In the genomic region with DNA sequence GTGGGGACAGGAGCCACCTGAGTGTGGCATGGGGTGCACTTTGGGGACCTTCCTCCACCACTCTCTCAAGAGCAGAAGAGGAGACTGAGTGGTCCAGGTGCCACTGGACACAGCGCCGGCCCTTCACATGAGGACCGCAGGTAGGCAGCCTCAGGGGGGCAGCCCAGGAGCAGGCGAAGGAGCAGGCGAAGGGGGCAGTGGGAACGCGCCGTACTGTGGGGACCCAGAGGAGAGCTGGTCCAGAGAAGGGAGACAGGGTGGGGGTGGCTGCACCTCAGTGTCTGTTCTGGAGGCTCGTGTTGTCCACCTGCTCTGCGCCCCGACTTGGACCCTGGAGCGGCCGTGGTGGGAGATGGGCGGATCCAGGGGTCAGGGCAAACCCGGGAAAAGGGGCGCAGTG, we compare ENCODE assay signal across 34 cellular contexts.
"Had no signal": no experiment of that assay in that cellular context is flagged by ENCODE, and none has a peak within 500 bp of the region (broad histone marks: within the 10 kb centered on the region; RNA-seq: fewer than 3 reads in every experiment).

No MANE protein-coding gene starts in this region.

- H3K9me3 ChIP-seq: MG63 had no signal

- H3K27me3 ChIP-seq: MG63 had no signal

- DNase-seq: Karpas-422, Kasumi-1, MG63, MM.1S, MV-4-11, NCI-H1048, NCI-H1092, NCI-H1092 treated with DMSO at 0.1 percent for 48 hours, NCI-H1105, NCI-H1105 treated with DMSO at 0.1 percent for 48 hours, NCI-H1417, NCI-H1417 treated with DMSO at 0.1 percent for 48 hours, NCI-H1436, NCI-H1436 treated with DMSO at 0.1 percent for 48 hours, NCI-H146, NCI-H1694, NCI-H1694 treated with DMSO at 0.1 percent for 48 hours, NCI-H187, NCI-H187 treated with DMSO at 0.1 percent for 48 hours, NCI-H1930, NCI-H2029, NCI-H2029 treated with DMSO at 0.1 percent for 48 hours, NCI-H2081, NCI-H2081 treated with DMSO at 0.1 percent for 48 hours, NCI-H2107, NCI-H2171, NCI-H2171 treated with DMSO at 0.1 percent for 48 hours, NCI-H2227 treated with DMSO at 0.1 percent for 48 hours, NCI-H226, NCI-H345, NCI-H446, NCI-H446 treated with DMSO at 0.1 percent for 48 hours, NCI-H510A, NCI-H510A treated with DMSO at 0.1 percent for 48 hours had no signal

- H3K4me3 ChIP-seq: MG63 had no signal

- H3K36me3 ChIP-seq: MG63 had no signal
